ENCODE assay signal across 1 cellular context in the genomic region with DNA sequence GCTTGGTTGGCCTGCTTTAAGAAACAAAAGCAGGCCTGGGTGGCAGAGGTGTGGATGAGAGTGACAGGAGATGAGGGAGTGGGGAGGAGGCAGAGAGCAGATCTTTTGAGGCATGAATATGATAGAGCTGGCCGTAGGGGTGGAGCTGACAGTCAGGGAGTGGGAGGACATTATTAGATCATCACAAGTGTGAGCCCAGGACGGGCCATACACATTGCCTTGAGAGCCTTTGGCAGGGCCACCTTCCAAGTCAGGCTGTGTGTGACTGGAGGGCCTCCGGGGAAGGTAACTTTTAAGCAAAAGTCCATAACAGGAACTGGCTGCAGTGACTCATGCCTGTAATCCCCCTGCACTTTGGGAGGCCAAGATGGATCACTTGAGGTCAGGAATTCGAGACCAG.
A peak's percentile ranks its signal among the peaks of the same experiment; 100 is the strongest.
TF ChIP-seq lines count a peak whose summit lies in the region.

No MANE protein-coding gene starts in this region.

TF ChIP-seq in GM12878, 131 proteins besides CTCF, POLR2A, EP300 and RAD21 (continued from another document):
- TF ChIP-seq, protein P1, sequence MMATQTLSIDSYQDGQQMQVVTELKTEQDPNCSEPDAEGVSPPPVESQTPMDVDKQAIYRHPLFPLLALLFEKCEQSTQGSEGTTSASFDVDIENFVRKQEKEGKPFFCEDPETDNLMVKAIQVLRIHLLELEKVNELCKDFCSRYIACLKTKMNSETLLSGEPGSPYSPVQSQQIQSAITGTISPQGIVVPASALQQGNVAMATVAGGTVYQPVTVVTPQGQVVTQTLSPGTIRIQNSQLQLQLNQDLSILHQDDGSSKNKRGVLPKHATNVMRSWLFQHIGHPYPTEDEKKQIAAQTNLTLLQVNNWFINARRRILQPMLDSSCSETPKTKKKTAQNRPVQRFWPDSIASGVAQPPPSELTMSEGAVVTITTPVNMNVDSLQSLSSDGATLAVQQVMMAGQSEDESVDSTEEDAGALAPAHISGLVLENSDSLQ (IDR thresholded peaks at IDR 0.05), result peak; percentile 71
TF ChIP-seq in GM12878: peak in this region for 1.
